Comparison of ENCODE assay signal across 32 cellular contexts in genomic region chr14:87449016-87449415, GRCh38.
"Had no signal": no experiment of that assay in that cellular context is flagged by ENCODE, and none has a peak within 500 bp of the region (broad histone marks: within the 10 kb centered on the region; RNA-seq: fewer than 3 reads in every experiment).

No MANE protein-coding gene starts in this region.

- H3K27ac ChIP-seq: cardiac muscle cell, VCaP had no signal

- H3K4me3 ChIP-seq: cardiac muscle cell had no signal

- DNase-seq: activated B cell treated with CpG ODN at 0.5 μM for 24 hours; activated CD4-positive, alpha-beta memory T cell treated with anti-CD3 and anti-CD28 coated beads, Interleukin-2, amount 10 ng/mL, durations not matched to agents 7 days and 5 days; activated CD4-positive, alpha-beta T cell treated with anti-CD3 and anti-CD28 coated beads for 4 hours; activated CD4-positive, alpha-beta T cell treated with anti-CD3 and anti-CD28 coated beads, Interleukin-2, amount 50 U/mL, for 1 hour; activated CD4-positive, CD25-positive, alpha-beta regulatory T cell treated with anti-CD3 and anti-CD28 coated beads, Interleukin-2, amount 50 U/mL, for 72 hours; activated CD8-positive, alpha-beta memory T cell treated with anti-CD3 and anti-CD28 coated beads for 24 hours; activated CD8-positive, alpha-beta memory T cell treated with anti-CD3 and anti-CD28 coated beads, Interleukin-2, amount 10 ng/mL, durations not matched to agents 7 days and 5 days; activated CD8-positive, alpha-beta memory T cell treated with anti-CD3 and anti-CD28 coated beads, Interleukin-2, amount 50 U/mL, for 48 hours; activated effector memory CD4-positive, alpha-beta T cell treated with Interleukin-2 at 50 U/mL for 16 hours; activated naive CD4-positive, alpha-beta T cell treated with anti-CD3 and anti-CD28 coated beads, Interleukin-2, amount 10 ng/mL, durations not matched to agents 7 days and 5 days; activated naive CD8-positive, alpha-beta T cell treated with anti-CD3 and anti-CD28 coated beads, Interleukin-2, amount 50 U/mL, for 24 hours; activated T-cell treated with anti-CD3 and anti-CD28 coated beads, Interleukin-2, amount 50 U/mL, for 48 hours; anterior cingulate cortex; Kasumi-1; KG1; MM.1S; MV-4-11; NCI-H1092; NCI-H1417 treated with DMSO at 0.1 percent for 48 hours; NCI-H187 treated with DMSO at 0.1 percent for 48 hours; NCI-H2081; NCI-H2171 treated with DMSO at 0.1 percent for 48 hours; NCI-H2227 treated with DMSO at 0.1 percent for 48 hours; NCI-H526; NCI-H774; SIG-M5; SW 1271; T-helper 1 cell; T-helper 2 cell; T-helper 9 cell had no signal

- H3K36me3 ChIP-seq: cardiac muscle cell had no signal

- H3K27me3 ChIP-seq: cardiac muscle cell had no signal
